ENCODE assay signal across 8 cellular contexts in genomic region chr3:138946554-138947302, GRCh38. TPM values are rescaled to one million over a fixed set of nuclear protein-coding genes. Genes with fewer than 3 reads are reported as not detected.
DNase-seq lines count a peak whose midpoint lies in the region; ATAC-seq, FAIRE-seq and TF ChIP-seq lines count a peak whose summit lies in the region.

TSS of gene FOXL2 (minus strand) at chr3:138947137. CDS start at chr3:138946722, 415 bp downstream.
TSS of gene FOXL2NB (plus strand) at chr3:138947217. CDS start at chr3:138947365, 148 bp downstream.

- peak within 1 kb of the TSS; percentile 74 to 87 for H3K4me3 Mint-ChIP-seq in CD14-positive monocyte
- peak within 1 kb of the TSS; percentile 55 for H3K4me3 Mint-ChIP-seq in stimulated activated naive CD8-positive, alpha-beta T cell treated with anti-CD3 and anti-CD28 coated beads, Interleukin-15, Interleukin-2, amounts not matched to agents 100 ng/mL and 50 ng/mL, for 24 hours

- no peak within 1 kb of the TSS for H3K18ac ChIP-seq in IMR-90 (ENCODE audit: low read depth, low read length)

- no peak within 1 kb of the TSS for H2BK15ac ChIP-seq in IMR-90 (ENCODE audit: low read depth, low read length)

- TF ChIP-seq CTCF in CD14-positive monocyte (IDR thresholded peaks at IDR 0.05) (peak; percentile 5), IMR-90 (conservative IDR thresholded peaks at IDR 0.05; ENCODE audit: low read depth, low read length) (no peak), ascending aorta (IDR thresholded peaks at IDR 0.05) (no peak)

- peaks cover 53% of the 10 kb centered on the region for H3K4me1 Mint-ChIP-seq in CD14-positive monocyte
- H3K4me1 Mint-ChIP-seq in stimulated activated naive CD8-positive, alpha-beta T cell treated with anti-CD3 and anti-CD28 coated beads, Interleukin-15, Interleukin-2, amounts not matched to agents 100 ng/mL and 50 ng/mL, for 24 hours (ENCODE audit: low read depth), result peaks cover 34% of the 10 kb centered on the region

- no peak within 1 kb of the TSS for H3K9ac ChIP-seq in IMR-90 (ENCODE audit: low read depth, low read length)

- no peak within 1 kb of the TSS for H2BK120ac ChIP-seq in IMR-90 (ENCODE audit: low read depth, low read length)

- no peak within 1 kb of the TSS for H3K56ac ChIP-seq in IMR-90 (ENCODE audit: extremely low read depth, insufficient read depth, low read length)

- intact Hi-C loops in CD14-positive monocyte (cut with micrococcal nuclease) (no loop called here), IMR-90 (cut with micrococcal nuclease) (no loop called here), ascending aorta (cut with DNase I) (no loop called here)

- FAIRE-seq in frontal cortex (lab: Jason Lieb, UNC), result no peak

- H3K27me3 ChIP-seq in IMR-90 (ENCODE audit: control insufficient read depth, insufficient read depth, low read length), result peaks cover 98% of the 10 kb centered on the region
- peaks cover 42% of the 10 kb centered on the region for H3K27me3 ChIP-seq in ascending aorta

- no peak within 1 kb of the TSS for H4K91ac ChIP-seq in IMR-90 (ENCODE audit: insufficient read depth, low read depth, low read length)

- H3K9me3 Mint-ChIP-seq in CD14-positive monocyte, result peaks cover 0 to 39% (median 36%) of the 10 kb centered on the region in 7 donors
- no peaks in the 10 kb centered on the region for H3K9me3 Mint-ChIP-seq in stimulated activated naive CD8-positive, alpha-beta T cell treated with anti-CD3 and anti-CD28 coated beads, Interleukin-15, Interleukin-2, amounts not matched to agents 100 ng/mL and 50 ng/mL, for 24 hours

- H3K23ac ChIP-seq in IMR-90 (ENCODE audit: low read depth, low read length), result 0 out of 2 replicates have a peak within 1 kb of the TSS, but pooled peaks have one; percentile 4

- no peak for TF ChIP-seq RAD21 in IMR-90 (IDR thresholded peaks at IDR 0.05; ENCODE audit: low read length)

- TF ChIP-seq POLR2A in IMR-90 (IDR thresholded peaks at IDR 0.05; ENCODE audit: low read depth, low read length), result no peak

- peak; percentile 59 for ATAC-seq in IMR-90 (ENCODE audit: low read depth)
- no peak for ATAC-seq in GM21529 (IDR thresholded peaks at IDR 0.05; ENCODE audit: unreplicated experiment)
- ATAC-seq in HG03097 (IDR thresholded peaks at IDR 0.05; ENCODE audit: low FRiP score, unreplicated experiment), result no peak

- peaks cover 92 to 99% (median 94%) of the 10 kb centered on the region in 3 donors for H3K27me3 Mint-ChIP-seq in CD14-positive monocyte (ENCODE audit: low read depth in 3 of 3)
- H3K27me3 Mint-ChIP-seq in stimulated activated naive CD8-positive, alpha-beta T cell treated with anti-CD3 and anti-CD28 coated beads, Interleukin-15, Interleukin-2, amounts not matched to agents 100 ng/mL and 50 ng/mL, for 24 hours, result peaks cover 82% of the 10 kb centered on the region

- dilution Hi-C loops in IMR-90 (cut with HindIII; ENCODE audit: low sequenced_read_pairs, unreplicated experiment), result no loop called here

- CTCF ChIA-PET in IMR-90 (lab: Yijun Ruan, JAX), result interaction anchor here (0.6 kb wide), 1 partner anchor 188 kb away, joined by 4 read pairs; no protein-coding TSS in a partner anchor

- peak within 1 kb of the TSS; percentile 80 for H3K4me2 ChIP-seq in IMR-90 (ENCODE audit: low read depth, low read length)

- DNase-seq in CD14-positive monocyte (ENCODE audit: low spot score) (no peak), IMR-90 (peak; percentile 48), ascending aorta (ENCODE audit: low spot score in 2 of 2) (no peak), islet precursor cell (peak; percentile 91), frontal cortex (ENCODE audit: low spot score in 2 of 2) (no peak)

- H2AFZ ChIP-seq in IMR-90 (replicated peaks; ENCODE audit: low read length, poor library complexity), result peak within 1 kb of the TSS; percentile 75

- no peak within 1 kb of the TSS for H4K5ac ChIP-seq in IMR-90 (ENCODE audit: low read depth, low read length)

- H3K27ac ChIP-seq in IMR-90 (ENCODE audit: insufficient read depth, low read length) (no peak within 1 kb of the TSS), ascending aorta (no peak within 1 kb of the TSS)

- no peak within 1 kb of the TSS for H3K14ac ChIP-seq in IMR-90 (replicated peaks; ENCODE audit: low read depth, low read length)

- H3K4me3 ChIP-seq in IMR-90 (ENCODE audit: insufficient read depth, low read depth, low read length) (peak within 1 kb of the TSS; percentile 23), ascending aorta (peak within 1 kb of the TSS; percentile 50 to 69)

- no peak within 1 kb of the TSS for H2BK20ac ChIP-seq in IMR-90 (ENCODE audit: low read depth, low read length)

- POLR2A ChIA-PET in IMR-90 (lab: Charles Lee; ENCODE audit: unreplicated experiment), result no interaction called here

- 0 out of 2 replicates have a peak, but pooled peaks cover 3% of the 10 kb centered on the region for H3K9me1 ChIP-seq in IMR-90 (ENCODE audit: insufficient read depth, low read length)

- H3K36me3 ChIP-seq in IMR-90 (ENCODE audit: control insufficient read depth, insufficient read depth, low read length) (no peaks in the 10 kb centered on the region), ascending aorta (no peaks in the 10 kb centered on the region)

- no peak within 1 kb of the TSS for H2AK9ac ChIP-seq in IMR-90 (replicated peaks; ENCODE audit: low read depth, low read length, poor library complexity)

- in situ Hi-C loops in IMR-90 (cut with MboI; ENCODE audit: low sequenced_read_pairs), result no loop called here

- H2BK5ac ChIP-seq in IMR-90 (ENCODE audit: low read depth, low read length, poor library complexity, severe bottlenecking), result no peak within 1 kb of the TSS

- peaks cover 10% of the 10 kb centered on the region for H4K20me1 ChIP-seq in IMR-90 (ENCODE audit: insufficient read depth, low read length)

- H3K27ac Mint-ChIP-seq in CD14-positive monocyte, result peak within 1 kb of the TSS in 1 of 7 donors; percentile 45
- H3K27ac Mint-ChIP-seq in stimulated activated naive CD8-positive, alpha-beta T cell treated with anti-CD3 and anti-CD28 coated beads, Interleukin-15, Interleukin-2, amounts not matched to agents 100 ng/mL and 50 ng/mL, for 24 hours, result no peak within 1 kb of the TSS

- H3K4me1 ChIP-seq in IMR-90 (ENCODE audit: control insufficient read depth, insufficient read depth, low read length), result peaks cover 2% of the 10 kb centered on the region; the same call in 1 of the 2 replicates
- H3K4me1 ChIP-seq in ascending aorta, result peaks cover 22 to 26% of the 10 kb centered on the region in 2 donors

- no peak within 1 kb of the TSS for H2AK5ac ChIP-seq in IMR-90 (ENCODE audit: low read depth, low read length)

- WGBS in IMR-90 (ENCODE audit: extremely low coverage in 2 of 2, insufficient read length in 1 of 2), 2 experiments, result 1% methylated on average over 27 of the region's 74 CpGs; no CpG with 5 or more reads in 1 of the 2 experiments

- no peak within 1 kb of the TSS for H3K4ac ChIP-seq in IMR-90 (ENCODE audit: low read depth, low read length)

- BruUV-seq in IMR-90 (replicated peaks; lab: Mats Ljungman, UMichigan), result no TSS peak

- H3K79me1 ChIP-seq in IMR-90 (ENCODE audit: low read depth in 1 of 2, low read length in 2 of 2), result no peaks in the 10 kb centered on the region

- no peak within 1 kb of the TSS for H4K8ac ChIP-seq in IMR-90 (ENCODE audit: low read depth in 2 of 2, low read length in 2 of 2)

- peaks cover 7% of the 10 kb centered on the region for H3K9me3 ChIP-seq in IMR-90 (ENCODE audit: control insufficient read depth, insufficient read depth, low read length)
- no peaks in the 10 kb centered on the region for H3K9me3 ChIP-seq in ascending aorta

- H3K36me3 Mint-ChIP-seq in CD14-positive monocyte, result peaks cover 9 to 35% of the 10 kb centered on the region in 2 donors
- H3K36me3 Mint-ChIP-seq in stimulated activated naive CD8-positive, alpha-beta T cell treated with anti-CD3 and anti-CD28 coated beads, Interleukin-15, Interleukin-2, amounts not matched to agents 100 ng/mL and 50 ng/mL, for 24 hours (ENCODE audit: low read depth), result no peaks in the 10 kb centered on the region

TF ChIP-seq in IMR-90, 13 proteins besides CTCF, POLR2A, EP300 and RAD21:
- no peak for TF ChIP-seq FOS (IDR thresholded peaks at IDR 0.05; ENCODE audit: low read depth, low read length)
- TF ChIP-seq BHLHE40 (IDR thresholded peaks at IDR 0.05; ENCODE audit: low read depth, low read length), result peak; percentile 53

RNA-seq across cellular contexts. Expression of gene FOXL2, which starts in this region (rescaled TPM):
- not detected for polyA plus RNA-seq in CD14-positive monocyte
- not detected in 2 replicates for total RNA-seq in IMR-90 (2012; rRNA removed)
- polyA plus RNA-seq in IMR-90 (2012; rRNA removed), result 0.07 TPM in 2 replicates
- 0.14 TPM in 1 of 2 replicates, not detected in the other for polyA plus RNA-seq in IMR-90 (2012; cell fraction: cytosol; rRNA removed)
- polyA plus RNA-seq in IMR-90 (2012; cell fraction: nucleus; rRNA removed; ENCODE audit: low replicate concordance), result 0.06 and 0.12 TPM in 2 replicates
- not detected for total RNA-seq in ascending aorta
- total RNA-seq in frontal cortex, result under 0.01 TPM

RNA-seq across cellular contexts. Expression of gene FOXL2NB, which starts in this region (rescaled TPM):
- polyA plus RNA-seq in CD14-positive monocyte (not detected), IMR-90 (2012; rRNA removed) (0.05 TPM in 1 of 2 replicates, not detected in the other)
- total RNA-seq in IMR-90 (2012; rRNA removed) (under 0.01 TPM in 1 of 2 replicates, not detected in the other), ascending aorta (not detected), frontal cortex (0.41 TPM)
- 0.01 and 0.09 TPM in 2 replicates for polyA plus RNA-seq in IMR-90 (2012; cell fraction: cytosol; rRNA removed)
- 0.13 and 0.22 TPM in 2 replicates for polyA plus RNA-seq in IMR-90 (2012; cell fraction: nucleus; rRNA removed; ENCODE audit: low replicate concordance)

Comparison
In these comparisons a context has a peak if more than half of its experiments do, and no peak if none do; other contexts are left out.
1. Peak in DNase-seq, ATAC-seq, H3K4me3 ChIP-seq and H3K4me2 ChIP-seq in IMR-90; RNA of the genes that start here not detected or under 1 TPM.